ENCODE assay signal across 1 cellular context in the genomic region with DNA sequence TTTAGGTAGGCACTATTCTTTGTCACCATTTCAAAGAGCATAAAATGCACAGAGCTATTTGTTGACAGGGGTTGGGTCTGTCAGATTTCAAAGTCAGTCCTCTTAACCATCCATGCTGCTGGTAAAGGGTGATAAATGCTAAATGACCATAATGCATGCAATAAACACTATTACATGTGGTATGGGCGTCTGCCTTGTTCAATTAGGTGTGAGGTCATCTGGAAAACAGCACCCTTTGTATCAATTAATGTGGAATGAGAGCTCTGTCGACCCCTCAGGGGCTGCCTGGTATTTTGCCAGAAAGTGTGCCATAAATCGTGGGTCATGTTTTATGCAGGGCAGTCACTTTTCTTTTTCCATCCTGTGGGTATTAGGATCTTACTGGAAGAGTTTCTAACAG.
TF ChIP-seq lines count a peak whose summit lies in the region.

No MANE protein-coding gene starts in this region.

TF ChIP-seq in A549, 52 proteins besides CTCF, POLR2A, EP300 and RAD21 (continued from another document):
- no peak for TF ChIP-seq JUN (IDR thresholded peaks at IDR 0.05)
- no peak for TF ChIP-seq FOXS1 (CRISPR knock-in tag; IDR thresholded peaks at IDR 0.05)
- TF ChIP-seq EHMT2 (IDR thresholded peaks at IDR 0.05; ENCODE audit: low read depth), result no peak
